In genomic region chr1:152349611-152350010, GRCh38 we compare ENCODE assay signal across 34 cellular contexts.
"Had no signal": no experiment of that assay in that cellular context is flagged by ENCODE, and none has a peak within 500 bp of the region (broad histone marks: within the 10 kb centered on the region; RNA-seq: fewer than 3 reads in every experiment).

No MANE protein-coding gene starts in this region.

- DNase-seq: Karpas-422, Kasumi-1, MG63, MM.1S, MV-4-11, NCI-H1048, NCI-H1092, NCI-H1092 treated with DMSO at 0.1 percent for 48 hours, NCI-H1105, NCI-H1105 treated with DMSO at 0.1 percent for 48 hours, NCI-H1417, NCI-H1417 treated with DMSO at 0.1 percent for 48 hours, NCI-H1436, NCI-H1436 treated with DMSO at 0.1 percent for 48 hours, NCI-H146, NCI-H1694, NCI-H1694 treated with DMSO at 0.1 percent for 48 hours, NCI-H187, NCI-H187 treated with DMSO at 0.1 percent for 48 hours, NCI-H1930, NCI-H2029, NCI-H2029 treated with DMSO at 0.1 percent for 48 hours, NCI-H2081, NCI-H2081 treated with DMSO at 0.1 percent for 48 hours, NCI-H2107, NCI-H2171, NCI-H2171 treated with DMSO at 0.1 percent for 48 hours, NCI-H2227 treated with DMSO at 0.1 percent for 48 hours, NCI-H226, NCI-H345, NCI-H446, NCI-H446 treated with DMSO at 0.1 percent for 48 hours, NCI-H510A, NCI-H510A treated with DMSO at 0.1 percent for 48 hours had no signal

- H3K4me3 ChIP-seq: MG63 had no signal
